In the genomic region with DNA sequence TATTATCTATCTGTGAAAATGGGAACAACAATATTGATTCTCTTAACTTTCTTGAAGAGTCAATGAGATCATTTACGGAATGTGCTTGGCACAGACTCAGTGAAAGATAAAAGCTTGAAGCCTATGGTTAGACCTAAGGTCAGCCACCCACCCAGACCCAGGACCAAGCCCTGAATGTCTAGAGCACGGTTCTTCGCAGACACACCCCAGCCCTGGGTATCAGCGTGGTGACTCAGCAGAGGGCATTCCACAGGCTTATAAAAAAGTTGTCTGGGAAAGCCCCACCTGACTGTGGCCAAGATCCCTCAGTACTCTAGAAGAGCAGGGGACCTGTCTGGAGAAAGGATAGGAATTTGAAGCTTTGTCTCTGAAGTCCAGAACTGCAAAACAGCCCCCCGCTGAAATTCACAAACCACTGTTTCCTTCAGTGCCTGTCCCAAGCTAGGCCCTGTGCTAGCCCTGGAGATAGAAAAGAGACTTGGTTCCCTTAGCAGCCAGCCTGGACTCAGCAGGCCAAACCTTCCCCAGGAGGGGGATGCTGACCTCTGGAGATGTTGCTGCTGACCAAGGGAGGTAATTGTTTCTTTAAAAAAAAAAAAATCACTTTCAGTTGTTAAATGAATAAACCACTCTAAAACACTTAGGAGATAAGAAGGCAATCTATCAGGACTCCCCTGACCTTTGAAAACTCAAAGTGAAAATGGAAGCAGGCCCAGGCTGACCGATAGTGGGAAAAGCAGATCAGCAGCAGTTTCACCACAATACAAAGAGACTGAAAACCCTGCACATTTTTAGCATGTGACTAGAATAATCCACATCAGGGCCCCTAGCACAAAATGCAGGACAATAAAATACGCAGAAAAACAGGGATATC, we compare ENCODE assay signal across 1 cellular context.
TF ChIP-seq lines count a peak whose summit lies in the region.

No MANE protein-coding gene starts in this region.

TF ChIP-seq in liver, 16 proteins besides CTCF, POLR2A, EP300 and RAD21 (continued from another document):
- TF ChIP-seq, protein P1, sequence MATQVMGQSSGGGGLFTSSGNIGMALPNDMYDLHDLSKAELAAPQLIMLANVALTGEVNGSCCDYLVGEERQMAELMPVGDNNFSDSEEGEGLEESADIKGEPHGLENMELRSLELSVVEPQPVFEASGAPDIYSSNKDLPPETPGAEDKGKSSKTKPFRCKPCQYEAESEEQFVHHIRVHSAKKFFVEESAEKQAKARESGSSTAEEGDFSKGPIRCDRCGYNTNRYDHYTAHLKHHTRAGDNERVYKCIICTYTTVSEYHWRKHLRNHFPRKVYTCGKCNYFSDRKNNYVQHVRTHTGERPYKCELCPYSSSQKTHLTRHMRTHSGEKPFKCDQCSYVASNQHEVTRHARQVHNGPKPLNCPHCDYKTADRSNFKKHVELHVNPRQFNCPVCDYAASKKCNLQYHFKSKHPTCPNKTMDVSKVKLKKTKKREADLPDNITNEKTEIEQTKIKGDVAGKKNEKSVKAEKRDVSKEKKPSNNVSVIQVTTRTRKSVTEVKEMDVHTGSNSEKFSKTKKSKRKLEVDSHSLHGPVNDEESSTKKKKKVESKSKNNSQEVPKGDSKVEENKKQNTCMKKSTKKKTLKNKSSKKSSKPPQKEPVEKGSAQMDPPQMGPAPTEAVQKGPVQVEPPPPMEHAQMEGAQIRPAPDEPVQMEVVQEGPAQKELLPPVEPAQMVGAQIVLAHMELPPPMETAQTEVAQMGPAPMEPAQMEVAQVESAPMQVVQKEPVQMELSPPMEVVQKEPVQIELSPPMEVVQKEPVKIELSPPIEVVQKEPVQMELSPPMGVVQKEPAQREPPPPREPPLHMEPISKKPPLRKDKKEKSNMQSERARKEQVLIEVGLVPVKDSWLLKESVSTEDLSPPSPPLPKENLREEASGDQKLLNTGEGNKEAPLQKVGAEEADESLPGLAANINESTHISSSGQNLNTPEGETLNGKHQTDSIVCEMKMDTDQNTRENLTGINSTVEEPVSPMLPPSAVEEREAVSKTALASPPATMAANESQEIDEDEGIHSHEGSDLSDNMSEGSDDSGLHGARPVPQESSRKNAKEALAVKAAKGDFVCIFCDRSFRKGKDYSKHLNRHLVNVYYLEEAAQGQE (IDR thresholded peaks at IDR 0.05): no peak
